Comparison of ENCODE assay signal across 13 cellular contexts in the genomic region with DNA sequence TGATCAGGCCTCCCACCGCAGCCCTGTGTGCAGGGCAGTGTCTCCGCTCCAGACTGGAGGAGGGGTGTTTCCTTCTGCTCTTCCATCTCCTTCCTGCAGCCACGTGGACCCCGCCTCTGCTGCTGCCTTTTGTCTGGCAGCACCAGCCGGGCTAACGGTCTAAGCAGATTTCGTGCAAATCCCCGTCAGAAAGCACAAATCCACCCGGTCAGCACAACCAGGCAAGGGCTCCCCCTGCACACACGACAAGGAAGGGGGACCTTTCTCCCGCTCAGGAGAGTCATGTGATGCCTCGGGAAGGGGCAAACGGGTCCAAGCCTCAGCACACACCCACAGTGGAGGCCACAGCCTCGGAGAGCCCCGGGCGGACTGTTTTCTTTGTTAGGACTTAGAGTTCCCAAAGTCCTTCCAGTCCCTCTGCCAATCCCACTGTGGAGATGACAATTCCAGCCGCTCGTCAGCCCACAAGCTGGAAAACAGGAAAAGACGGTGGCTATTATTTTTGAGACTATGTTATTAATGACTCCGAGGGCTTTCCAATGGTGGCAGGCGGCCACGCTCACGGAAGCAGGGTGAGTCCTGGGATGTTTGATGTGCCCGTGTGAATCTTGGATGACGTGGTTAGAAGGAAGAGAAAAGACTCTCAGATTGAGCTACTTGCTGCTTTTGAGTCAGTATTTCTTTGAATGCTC. TPM values are rescaled to one million over a fixed set of nuclear protein-coding genes. Genes with fewer than 3 reads are reported as not detected.
A peak's percentile ranks its signal among the peaks of the same experiment; 100 is the strongest.
DNase-seq lines count a peak whose midpoint lies in the region; ATAC-seq and TF ChIP-seq lines count a peak whose summit lies in the region.
"Had no signal": no experiment of that assay in that cellular context is flagged by ENCODE, and none has a peak within 500 bp of the region (broad histone marks: within the 10 kb centered on the region; RNA-seq: fewer than 3 reads in every experiment).

No MANE protein-coding gene starts in this region.

- peak; percentile 93 for DNase-seq in WERI-Rb-1
- peak; percentile 51 for DNase-seq in glutamatergic neuron
- peak; percentile 16 for DNase-seq in pons (ENCODE audit: low spot score)
- DNase-seq in stimulated activated naive B cell treated with anti-CD40 and anti-IgM and Interleukin-4, amounts not matched to agents 10 μg/mL and 1 μg/mL and 100 μg/mL, for 72 hours, result no peak
- no peak for DNase-seq in activated CD8-positive, alpha-beta T cell treated with anti-CD3 and anti-CD28 coated beads for 36 hours
- DNase-seq in NCI-H187 (lab: John Stamatoyannopoulos, UW), result no peak
- no peak for DNase-seq in NCI-H446 (lab: John Stamatoyannopoulos, UW)
- DNase-seq: activated naive CD8-positive, alpha-beta T cell treated with anti-CD3 and anti-CD28 coated beads for 36 hours; CD4-positive, alpha-beta memory T cell; islet precursor cell; NCI-H1417; T-helper 2 cell had no signal

- H3K4me3 ChIP-seq in BLaER1 treated with 17β-estradiol and CSF1 and Interleukin-3, amounts not matched to agents 10 nM and 100 nM, result no peak overlapping the region
- H3K4me3 ChIP-seq in WERI-Rb-1 (ENCODE audit: low read depth, low read length), result peak overlapping the region; percentile 60

- peaks cover 11% of the 10 kb centered on the region for H3K9me3 Mint-ChIP-seq in glutamatergic neuron (ENCODE audit: unreplicated experiment)
- peaks cover 4 to 8% of the 10 kb centered on the region in 2 donors for H3K9me3 Mint-ChIP-seq in stimulated activated naive B cell treated with anti-CD40 and anti-IgM and Interleukin-4, amounts not matched to agents 10 μg/mL and 1 μg/mL and 100 μg/mL, for 72 hours
- peaks cover 12% of the 10 kb centered on the region for H3K9me3 Mint-ChIP-seq in activated CD8-positive, alpha-beta T cell treated with anti-CD3 and anti-CD28 coated beads for 36 hours

- H3K4me2 ChIP-seq in BLaER1 treated with 17β-estradiol and CSF1 and Interleukin-3, amounts not matched to agents 10 nM and 100 nM, result peak overlapping the region; percentile 5 to 72 (median 29); a peak in 15 of 22 replicates

- H3K27me3 Mint-ChIP-seq in glutamatergic neuron (ENCODE audit: unreplicated experiment), result peaks cover 3% of the 10 kb centered on the region
- peaks cover 23 to 33% of the 10 kb centered on the region in 2 donors for H3K27me3 Mint-ChIP-seq in stimulated activated naive B cell treated with anti-CD40 and anti-IgM and Interleukin-4, amounts not matched to agents 10 μg/mL and 1 μg/mL and 100 μg/mL, for 72 hours
- no peaks in the 10 kb centered on the region for H3K27me3 Mint-ChIP-seq in activated CD8-positive, alpha-beta T cell treated with anti-CD3 and anti-CD28 coated beads for 36 hours
- H3K27me3 Mint-ChIP-seq: activated naive CD8-positive, alpha-beta T cell treated with anti-CD3 and anti-CD28 coated beads for 36 hours; CD4-positive, alpha-beta memory T cell had no signal

- H3K4me1 Mint-ChIP-seq in glutamatergic neuron (ENCODE audit: low read depth, unreplicated experiment), result peaks cover 15% of the 10 kb centered on the region
- H3K4me1 Mint-ChIP-seq in stimulated activated naive B cell treated with anti-CD40 and anti-IgM and Interleukin-4, amounts not matched to agents 10 μg/mL and 1 μg/mL and 100 μg/mL, for 72 hours, result peaks cover 7% of the 10 kb centered on the region in 2 donors
- peaks cover 11% of the 10 kb centered on the region for H3K4me1 Mint-ChIP-seq in activated CD8-positive, alpha-beta T cell treated with anti-CD3 and anti-CD28 coated beads for 36 hours (ENCODE audit: low read depth)

- intact Hi-C loops in activated CD8-positive, alpha-beta T cell treated with anti-CD3 and anti-CD28 coated beads for 36 hours (cut with micrococcal nuclease), result no loop called here

- TF ChIP-seq CTCF in WERI-Rb-1 (IDR thresholded peaks at IDR 0.05; ENCODE audit: low read depth, low read length), result peak; percentile 24; the same call in 1 of the 2 replicates
- TF ChIP-seq CTCF in glutamatergic neuron (IDR thresholded peaks at IDR 0.05; ENCODE audit: partially characterized antibody, unreplicated experiment), result no peak
- no peak for TF ChIP-seq CTCF in activated CD8-positive, alpha-beta T cell treated with anti-CD3 and anti-CD28 coated beads for 36 hours (IDR thresholded peaks at IDR 0.05)

- no peaks in the 10 kb centered on the region for H4K20me1 ChIP-seq in BLaER1 treated with 17β-estradiol and CSF1 and Interleukin-3, amounts not matched to agents 10 nM and 100 nM

- H3K4me3 Mint-ChIP-seq in glutamatergic neuron (ENCODE audit: unreplicated experiment), result no peak overlapping the region
- H3K4me3 Mint-ChIP-seq in stimulated activated naive B cell treated with anti-CD40 and anti-IgM and Interleukin-4, amounts not matched to agents 10 μg/mL and 1 μg/mL and 100 μg/mL, for 72 hours, result no peak overlapping the region
- H3K4me3 Mint-ChIP-seq in activated CD8-positive, alpha-beta T cell treated with anti-CD3 and anti-CD28 coated beads for 36 hours, result no peak overlapping the region
- H3K4me3 Mint-ChIP-seq: activated naive CD8-positive, alpha-beta T cell treated with anti-CD3 and anti-CD28 coated beads for 36 hours; CD4-positive, alpha-beta memory T cell had no signal

- no peaks in the 10 kb centered on the region for H3K27me3 ChIP-seq in BLaER1 treated with 17β-estradiol and CSF1 and Interleukin-3, amounts not matched to agents 10 nM and 100 nM
- H3K27me3 ChIP-seq in WERI-Rb-1 (ENCODE audit: insufficient read depth, low read depth, severe bottlenecking), result no peaks in the 10 kb centered on the region

- H3K36me3 Mint-ChIP-seq in glutamatergic neuron (ENCODE audit: unreplicated experiment), result peaks cover 13% of the 10 kb centered on the region
- peaks cover 6 to 8% of the 10 kb centered on the region in 2 donors for H3K36me3 Mint-ChIP-seq in stimulated activated naive B cell treated with anti-CD40 and anti-IgM and Interleukin-4, amounts not matched to agents 10 μg/mL and 1 μg/mL and 100 μg/mL, for 72 hours
- peaks cover 18% of the 10 kb centered on the region for H3K36me3 Mint-ChIP-seq in activated CD8-positive, alpha-beta T cell treated with anti-CD3 and anti-CD28 coated beads for 36 hours (ENCODE audit: low read depth)

- ATAC-seq in stimulated activated naive B cell treated with anti-CD40 and anti-IgM and Interleukin-4, amounts not matched to agents 10 μg/mL and 1 μg/mL and 100 μg/mL, for 72 hours (replicated peaks), result no peak
- ATAC-seq in activated CD8-positive, alpha-beta T cell treated with anti-CD3 and anti-CD28 coated beads for 36 hours, result no peak

- H3K4me1 ChIP-seq in BLaER1 treated with 17β-estradiol and CSF1 and Interleukin-3, amounts not matched to agents 10 nM and 100 nM, result peaks cover 35 to 66% (median 56%) of the 10 kb centered on the region in 10 experiments

- POLR2A ChIA-PET in activated CD8-positive, alpha-beta T cell treated with anti-CD3 and anti-CD28 coated beads for 36 hours (lab: Charles Lee), result interaction anchor here (0.8 to 3.2 kb wide), 3 partner anchors 8 to 22 kb away, joined by 4 to 16 read pairs (median 7); no protein-coding TSS in a partner anchor

- H3K27ac ChIP-seq in BLaER1 treated with 17β-estradiol and CSF1 and Interleukin-3, amounts not matched to agents 10 nM and 100 nM, result no peak overlapping the region
- H3K27ac ChIP-seq in WERI-Rb-1, result peak overlapping the region; percentile 94

- H3K36me3 ChIP-seq in BLaER1 treated with 17β-estradiol and CSF1 and Interleukin-3, amounts not matched to agents 10 nM and 100 nM, result no peaks in the 10 kb centered on the region
- no peaks in the 10 kb centered on the region for H3K36me3 ChIP-seq in WERI-Rb-1

- H3K27ac Mint-ChIP-seq in glutamatergic neuron (ENCODE audit: unreplicated experiment), result peak overlapping the region; percentile 74
- no peak overlapping the region for H3K27ac Mint-ChIP-seq in stimulated activated naive B cell treated with anti-CD40 and anti-IgM and Interleukin-4, amounts not matched to agents 10 μg/mL and 1 μg/mL and 100 μg/mL, for 72 hours
- no peak overlapping the region for H3K27ac Mint-ChIP-seq in activated CD8-positive, alpha-beta T cell treated with anti-CD3 and anti-CD28 coated beads for 36 hours
- H3K27ac Mint-ChIP-seq: activated naive CD8-positive, alpha-beta T cell treated with anti-CD3 and anti-CD28 coated beads for 36 hours had no signal

- no peak overlapping the region for H3K9ac ChIP-seq in BLaER1 treated with 17β-estradiol and CSF1 and Interleukin-3, amounts not matched to agents 10 nM and 100 nM

- peaks cover 9 to 22% (median 12%) of the 10 kb centered on the region in 11 experiments; a peak in 21 of 22 replicates for H3K9me3 ChIP-seq in BLaER1 treated with 17β-estradiol and CSF1 and Interleukin-3, amounts not matched to agents 10 nM and 100 nM (replicated peaks in 1 of 11)
- H3K9me3 ChIP-seq in WERI-Rb-1 (ENCODE audit: severe bottlenecking), result no peaks in the 10 kb centered on the region

- CTCF ChIA-PET in activated CD8-positive, alpha-beta T cell treated with anti-CD3 and anti-CD28 coated beads for 36 hours (lab: Charles Lee), result no interaction called here

RNA-seq across cellular contexts. Expression of gene MEAK7, which starts 22.5 kb away (rescaled TPM):
- total RNA-seq in glutamatergic neuron (ENCODE audit: unreplicated experiment), result 44.8 TPM
- total RNA-seq in activated CD8-positive, alpha-beta T cell treated with anti-CD3 and anti-CD28 coated beads for 36 hours, result 10 to 100 TPM; 21.1 to 22.4 TPM

Comparison
In these comparisons a context has a peak if more than half of its experiments do, and no peak if none do; other contexts are left out.
1. DNase-seq: peak in WERI-Rb-1 (single experiment), glutamatergic neuron (single experiment) and pons (single experiment); none in stimulated activated naive B cell treated with anti-CD40 and anti-IgM and Interleukin-4, amounts not matched to agents 10 μg/mL and 1 μg/mL and 100 μg/mL, for 72 hours (single experiment), activated CD8-positive, alpha-beta T cell treated with anti-CD3 and anti-CD28 coated beads for 36 hours (single experiment), NCI-H187 (0 of 2) and NCI-H446 (0 of 2).